ENCODE assay signal across 8 cellular contexts in the genomic region with DNA sequence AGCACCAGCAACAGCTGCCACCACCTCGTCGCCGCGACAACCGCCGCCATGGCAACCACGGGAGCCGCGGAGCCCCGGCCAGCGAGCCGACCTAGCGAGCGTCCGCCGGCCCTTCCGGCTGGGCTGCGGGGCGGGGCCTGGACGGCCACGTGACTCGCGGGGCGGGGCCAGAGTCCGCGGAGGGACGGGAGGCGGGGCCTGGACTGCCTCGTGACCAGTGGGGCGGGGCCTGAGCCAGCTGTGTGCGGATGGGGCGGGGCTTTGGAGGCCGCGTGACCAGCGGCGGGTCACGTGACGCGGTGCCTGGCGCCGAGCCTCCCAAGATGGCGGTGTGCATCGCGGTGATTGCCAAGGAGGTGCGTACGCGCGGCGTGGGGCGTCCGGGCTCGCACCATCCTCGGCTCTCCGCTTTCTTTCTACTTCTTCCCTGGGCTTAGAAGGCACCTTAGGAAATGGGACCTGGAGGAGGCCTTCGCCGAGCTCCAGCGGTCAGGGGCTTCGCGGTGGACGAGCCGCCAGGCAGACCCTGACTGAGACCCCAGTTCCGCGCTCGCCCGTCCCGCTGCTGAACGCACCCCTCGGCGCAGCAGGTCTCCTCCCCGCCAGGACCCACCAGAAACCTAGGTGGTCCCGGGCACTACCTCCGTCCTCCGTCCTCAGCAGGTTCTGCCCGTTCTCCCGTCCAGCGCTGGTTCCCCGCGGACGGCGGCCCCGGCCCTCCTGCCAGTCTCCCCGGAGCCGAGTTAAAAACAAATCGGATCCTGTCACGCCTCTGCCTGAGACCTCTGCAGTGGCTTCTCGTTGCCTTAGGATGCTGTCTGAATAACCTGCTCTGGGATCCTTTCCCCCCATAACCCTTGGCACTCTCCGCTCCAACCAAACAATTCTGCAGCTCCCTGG. TPM values are rescaled to one million over a fixed set of nuclear protein-coding genes. Genes with fewer than 3 reads are reported as not detected.
DNase-seq lines count a peak whose midpoint lies in the region; ATAC-seq and TF ChIP-seq lines count a peak whose summit lies in the region.

A gene with protein sequence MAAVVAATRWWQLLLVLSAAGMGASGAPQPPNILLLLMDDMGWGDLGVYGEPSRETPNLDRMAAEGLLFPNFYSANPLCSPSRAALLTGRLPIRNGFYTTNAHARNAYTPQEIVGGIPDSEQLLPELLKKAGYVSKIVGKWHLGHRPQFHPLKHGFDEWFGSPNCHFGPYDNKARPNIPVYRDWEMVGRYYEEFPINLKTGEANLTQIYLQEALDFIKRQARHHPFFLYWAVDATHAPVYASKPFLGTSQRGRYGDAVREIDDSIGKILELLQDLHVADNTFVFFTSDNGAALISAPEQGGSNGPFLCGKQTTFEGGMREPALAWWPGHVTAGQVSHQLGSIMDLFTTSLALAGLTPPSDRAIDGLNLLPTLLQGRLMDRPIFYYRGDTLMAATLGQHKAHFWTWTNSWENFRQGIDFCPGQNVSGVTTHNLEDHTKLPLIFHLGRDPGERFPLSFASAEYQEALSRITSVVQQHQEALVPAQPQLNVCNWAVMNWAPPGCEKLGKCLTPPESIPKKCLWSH (minus strand): TSS at position 120 of the 900 bp plus-strand sequence. CDS start 70 bp downstream, at position 50.
A gene with protein sequence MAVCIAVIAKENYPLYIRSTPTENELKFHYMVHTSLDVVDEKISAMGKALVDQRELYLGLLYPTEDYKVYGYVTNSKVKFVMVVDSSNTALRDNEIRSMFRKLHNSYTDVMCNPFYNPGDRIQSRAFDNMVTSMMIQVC (plus strand): TSS at position 300 of the 900 bp plus-strand sequence. CDS start 24 bp downstream, at position 324.

- peak; percentile 78 to 82 for TF ChIP-seq POLR2A in uterus (IDR thresholded peaks at IDR 0.05)

- H3K36me3 ChIP-seq in ascending aorta: peaks cover 30 to 34% of the 10 kb centered on the region in 2 donors
- no peaks in the 10 kb centered on the region for H3K36me3 ChIP-seq in uterus

- no peaks in the 10 kb centered on the region for H3K9me3 Mint-ChIP-seq in T-helper 2 cell treated with Interferon-gamma antibody and Interleukin-4, amounts not matched to agents 5 μg/mL and 100 μg/mL, for 36 hours

- peaks cover 11% of the 10 kb centered on the region for H3K4me1 Mint-ChIP-seq in T-helper 2 cell treated with Interferon-gamma antibody and Interleukin-4, amounts not matched to agents 5 μg/mL and 100 μg/mL, for 36 hours (ENCODE audit: low read depth)

- H3K9me3 ChIP-seq in ascending aorta (no peaks in the 10 kb centered on the region), right cardiac atrium (ENCODE audit: control insufficient read depth, low read length) (no peaks in the 10 kb centered on the region), uterus (no peaks in the 10 kb centered on the region)

- peak within 1 kb of the TSS; percentile 94 for H3K27ac Mint-ChIP-seq in T-helper 2 cell treated with Interferon-gamma antibody and Interleukin-4, amounts not matched to agents 5 μg/mL and 100 μg/mL, for 36 hours

- WGBS in right cardiac atrium: under 1% methylated on average over 87 of the region's 87 CpGs

- H3K4me3 ChIP-seq in ascending aorta (peak within 1 kb of the TSS; percentile 64 to 87), right cardiac atrium (ENCODE audit: low read length) (peak within 1 kb of the TSS; percentile 78), uterus (peak within 1 kb of the TSS; percentile 90)

- H3K27me3 ChIP-seq in ascending aorta (no peaks in the 10 kb centered on the region), right cardiac atrium (ENCODE audit: control insufficient read depth, insufficient read depth) (no peaks in the 10 kb centered on the region), uterus (no peaks in the 10 kb centered on the region)

- H3K4me1 ChIP-seq in ascending aorta (peaks cover 13 to 14% of the 10 kb centered on the region in 2 donors), right cardiac atrium (ENCODE audit: control insufficient read depth, insufficient read depth, low read length) (peaks cover 5% of the 10 kb centered on the region), uterus (peaks cover 0 to 17% of the 10 kb centered on the region in 2 donors)

- peaks cover 11% of the 10 kb centered on the region for H3K36me3 Mint-ChIP-seq in T-helper 2 cell treated with Interferon-gamma antibody and Interleukin-4, amounts not matched to agents 5 μg/mL and 100 μg/mL, for 36 hours (ENCODE audit: low read depth)

- peak; percentile 79 for ATAC-seq in GM18502 (IDR thresholded peaks at IDR 0.05; ENCODE audit: poor library complexity, unreplicated experiment)
- ATAC-seq in HG02970 (IDR thresholded peaks at IDR 0.05; ENCODE audit: low FRiP score, unreplicated experiment): peak; percentile 91
- peak; percentile 97 for ATAC-seq in right cardiac atrium

- peak within 1 kb of the TSS; percentile 99 for H3K4me3 Mint-ChIP-seq in T-helper 2 cell treated with Interferon-gamma antibody and Interleukin-4, amounts not matched to agents 5 μg/mL and 100 μg/mL, for 36 hours

- TF ChIP-seq CTCF in ascending aorta (IDR thresholded peaks at IDR 0.05) (no peak), uterus (IDR thresholded peaks at IDR 0.05) (peak in 1 of 4 experiments; percentile 29)

- DNase-seq in NCI-H2029 (lab: John Stamatoyannopoulos, UW) (peak; percentile 74), ascending aorta (ENCODE audit: low spot score in 2 of 2) (peak; percentile 92 to 99), right cardiac atrium (peak; percentile 99 to 100 (median 100)), putamen (ENCODE audit: low spot score) (peak; percentile 97), uterus (peak; percentile 99)
- DNase-seq in T-helper 2 cell treated with Interferon-gamma antibody and Interleukin-4, amounts not matched to agents 5 μg/mL and 100 μg/mL, for 36 hours (ENCODE audit: low spot score): peak; percentile 98

- intact Hi-C loops in ascending aorta (cut with DNase I) (loop anchor here (1.0 to 5.0 kb wide), 8 partner anchors 46 to 634 kb away; a partner anchor contains a TSS), right cardiac atrium (cut with DNase I) (no loop called here), uterus (cut with DNase I; ENCODE audit: low total_unique reads) (no loop called here)

- H3K27ac ChIP-seq in ascending aorta (peak within 1 kb of the TSS; percentile 54 to 66), right cardiac atrium (ENCODE audit: low read length) (peak within 1 kb of the TSS; percentile 58), uterus (peak within 1 kb of the TSS; percentile 78 to 81)

- no peaks in the 10 kb centered on the region for H3K27me3 Mint-ChIP-seq in T-helper 2 cell treated with Interferon-gamma antibody and Interleukin-4, amounts not matched to agents 5 μg/mL and 100 μg/mL, for 36 hours (ENCODE audit: low read depth)

RNA-seq across cellular contexts. Expression of the first gene that starts in this region (rescaled TPM):
- 62.2 TPM for total RNA-seq in ascending aorta
- total RNA-seq in right cardiac atrium: 10 to 100 TPM; 17.6 to 22.3 (median 18.8) TPM
- polyA plus RNA-seq in right cardiac atrium: 21.0 TPM
- 10 to 100 TPM in 2 of 4 donors, 1 to 10 TPM in 2; 1.8 to 36.2 (median 16.4) TPM for total RNA-seq in uterus

RNA-seq across cellular contexts. Expression of the second gene that starts in this region (rescaled TPM):
- total RNA-seq in ascending aorta: 7.6 TPM
- 10 to 100 TPM; 45.5 to 61.5 (median 55.0) TPM for total RNA-seq in right cardiac atrium
- 43.7 TPM for polyA plus RNA-seq in right cardiac atrium
- total RNA-seq in uterus: 100 to 1,000 TPM in 1 of 4 donors, 10 to 100 TPM in 3; 21.5 to 680 (median 70.6) TPM

Comparison
In these comparisons a context has a peak if more than half of its experiments do, and no peak if none do; other contexts are left out.
1. Peak in every context shown above with its lines: DNase-seq, ATAC-seq, H3K4me3 ChIP-seq and H3K27ac ChIP-seq.